Comparison of ENCODE assay signal across 20 cellular contexts in the genomic region with DNA sequence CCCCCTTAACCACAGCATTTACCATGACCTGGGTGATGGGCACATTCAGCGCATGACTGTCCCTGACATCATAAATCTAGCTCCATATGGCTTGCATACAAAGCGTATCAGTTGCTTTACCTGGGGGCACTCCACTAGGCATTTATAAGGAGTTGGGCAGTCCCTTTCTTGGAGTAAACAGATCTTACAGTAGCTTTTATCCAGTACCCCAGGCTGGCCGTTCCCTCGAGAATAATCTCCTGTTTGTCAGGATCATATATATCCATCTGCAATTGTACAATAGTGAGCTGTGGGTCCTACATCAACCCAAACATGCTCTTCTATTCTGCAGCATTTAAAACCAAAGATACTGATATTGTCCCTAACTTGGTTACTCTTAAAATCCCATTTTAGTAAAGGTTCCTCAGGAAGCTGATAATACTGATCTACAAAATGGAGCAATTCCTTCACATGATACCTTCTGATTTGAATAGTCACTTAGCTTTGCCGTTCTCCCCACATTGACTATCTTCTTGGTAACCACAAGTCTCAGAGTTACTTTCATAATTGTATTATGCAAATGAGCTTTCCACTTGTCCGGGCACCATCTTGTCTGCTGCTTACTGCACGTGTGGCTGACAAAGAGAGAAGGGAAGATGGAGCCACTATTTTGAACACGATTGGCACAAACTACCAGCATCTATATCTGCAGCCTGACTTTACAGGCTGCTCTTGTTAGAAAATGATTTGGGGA.
DNase-seq lines count a peak whose midpoint lies in the region; ATAC-seq and TF ChIP-seq lines count a peak whose summit lies in the region.
"Had no signal": no experiment of that assay in that cellular context is flagged by ENCODE, and none has a peak within 500 bp of the region (broad histone marks: within the 10 kb centered on the region; RNA-seq: fewer than 3 reads in every experiment).

No MANE protein-coding gene starts in this region.

- POLR2A ChIA-PET in RWPE1 (lab: Yijun Ruan, JAX; ENCODE audit: low non-redundant PET): no interaction called here
- POLR2A ChIA-PET in CD8-positive, alpha-beta memory T cell (lab: Charles Lee): no interaction called here

- no peak overlapping the region for H4K91ac ChIP-seq in neuronal stem cell (ENCODE audit: low read depth, low read length, poor library complexity)

- H3K27ac ChIP-seq in neuronal stem cell (replicated peaks; ENCODE audit: low read length) (no peak overlapping the region), RWPE1 (no peak overlapping the region)
- no peak overlapping the region for H3K27ac ChIP-seq in CD8-positive, alpha-beta memory T cell (ENCODE audit: low read depth, low read length)
- H3K27ac ChIP-seq: neutrophil, suprapubic skin had no signal

- no peak overlapping the region for H3K4me3 ChIP-seq in neuronal stem cell (ENCODE audit: low read length in 2 of 2)
- no peak overlapping the region for H3K4me3 ChIP-seq in CD8-positive, alpha-beta memory T cell (ENCODE audit: low read length)
- H3K4me3 ChIP-seq: suprapubic skin had no signal

- no peak overlapping the region for H2BK120ac ChIP-seq in neuronal stem cell (ENCODE audit: low read depth, low read length)

- H3K36me3 Mint-ChIP-seq in stimulated activated effector memory CD8-positive, alpha-beta T cell treated with anti-CD3 and anti-CD28 coated beads, Interleukin-12 subunit alpha, Interleukin-12 subunit beta, amount 100 ng/mL, for 72 hours: no peaks in the 10 kb centered on the region
- H3K36me3 Mint-ChIP-seq in CD8-positive, alpha-beta memory T cell: no peaks in the 10 kb centered on the region
- H3K36me3 Mint-ChIP-seq: CD14-positive monocyte had no signal

- no peak overlapping the region for H3K9ac ChIP-seq in neuronal stem cell (ENCODE audit: low read depth, low read length, poor library complexity)

- no peak for TF ChIP-seq CTCF in RWPE1 (conservative IDR thresholded peaks at IDR 0.05; ENCODE audit: low read depth)

- H3K36me3 ChIP-seq in neuronal stem cell (replicated peaks in 1 of 2; ENCODE audit: control insufficient read depth in 2 of 2, insufficient read depth in 2 of 2, low read length in 2 of 2): no peaks in the 10 kb centered on the region
- H3K36me3 ChIP-seq in CD8-positive, alpha-beta memory T cell (ENCODE audit: insufficient read depth, low read length): no peaks in the 10 kb centered on the region
- H3K36me3 ChIP-seq: neutrophil, suprapubic skin had no signal

- H3K27ac Mint-ChIP-seq in stimulated activated effector memory CD8-positive, alpha-beta T cell treated with anti-CD3 and anti-CD28 coated beads, Interleukin-12 subunit alpha, Interleukin-12 subunit beta, amount 100 ng/mL, for 72 hours: no peak overlapping the region
- no peak overlapping the region for H3K27ac Mint-ChIP-seq in CD8-positive, alpha-beta memory T cell
- H3K27ac Mint-ChIP-seq: effector memory CD8-positive, alpha-beta T cell; T-helper 1 cell treated with Interleukin-12 subunit alpha and Interleukin-12 subunit beta and Interleukin-4 antibody, amounts not matched to agents 30 μg/mL and 1 μg/mL, for 36 hours had no signal

- no peak overlapping the region for H2BK15ac ChIP-seq in neuronal stem cell (ENCODE audit: low read length)

- no peaks in the 10 kb centered on the region for H3K4me1 ChIP-seq in neuronal stem cell (ENCODE audit: control insufficient read depth in 2 of 2, insufficient read depth in 1 of 2, low read depth in 1 of 2, low read length in 2 of 2)
- no peaks in the 10 kb centered on the region for H3K4me1 ChIP-seq in CD8-positive, alpha-beta memory T cell (ENCODE audit: insufficient read depth, low read length)
- H3K4me1 ChIP-seq: suprapubic skin had no signal

- no peak overlapping the region for H4K8ac ChIP-seq in neuronal stem cell (ENCODE audit: low read depth, low read length)

- no CpG with 5 or more reads among the region's 8 CpGs for WGBS in neuronal stem cell (ENCODE audit: extremely low coverage in 2 of 2, insufficient read length in 2 of 2, insufficient replicate concordance in 1 of 2), 2 donors

- no peaks in the 10 kb centered on the region for H3K4me1 Mint-ChIP-seq in stimulated activated effector memory CD8-positive, alpha-beta T cell treated with anti-CD3 and anti-CD28 coated beads, Interleukin-12 subunit alpha, Interleukin-12 subunit beta, amount 100 ng/mL, for 72 hours
- H3K4me1 Mint-ChIP-seq in CD8-positive, alpha-beta memory T cell: no peaks in the 10 kb centered on the region
- H3K4me1 Mint-ChIP-seq: CD14-positive monocyte had no signal

- H3K9me3 ChIP-seq in neuronal stem cell (replicated peaks in 1 of 2; ENCODE audit: control insufficient read depth in 2 of 2, insufficient read depth in 1 of 2, low read depth in 1 of 2, low read length in 2 of 2): no peaks in the 10 kb centered on the region
- H3K9me3 ChIP-seq in CD8-positive, alpha-beta memory T cell (ENCODE audit: low read length): no peaks in the 10 kb centered on the region
- H3K9me3 ChIP-seq: neutrophil, suprapubic skin had no signal

- H3K79me1 ChIP-seq in neuronal stem cell (ENCODE audit: low read depth, low read length): no peaks in the 10 kb centered on the region

- peaks cover 2% of the 10 kb centered on the region for H3K9me3 Mint-ChIP-seq in stimulated activated effector memory CD8-positive, alpha-beta T cell treated with anti-CD3 and anti-CD28 coated beads, Interleukin-12 subunit alpha, Interleukin-12 subunit beta, amount 100 ng/mL, for 72 hours
- no peaks in the 10 kb centered on the region for H3K9me3 Mint-ChIP-seq in CD8-positive, alpha-beta memory T cell

- CTCF ChIA-PET in RWPE1 (lab: Yijun Ruan, JAX): interaction anchor here (0.6 kb wide), 2 partner anchors 50 to 752 kb away, joined by 3 to 5 read pairs; no protein-coding TSS in a partner anchor
- CTCF ChIA-PET in CD8-positive, alpha-beta memory T cell (lab: Charles Lee): no interaction called here

- H3K14ac ChIP-seq in neuronal stem cell (ENCODE audit: low read length): peak overlapping the region; percentile 31

- no peak overlapping the region for H2AFZ ChIP-seq in neuronal stem cell (ENCODE audit: low read length)

- no peak overlapping the region for H3K18ac ChIP-seq in neuronal stem cell (ENCODE audit: low read length)

- H3K4me3 Mint-ChIP-seq in stimulated activated effector memory CD8-positive, alpha-beta T cell treated with anti-CD3 and anti-CD28 coated beads, Interleukin-12 subunit alpha, Interleukin-12 subunit beta, amount 100 ng/mL, for 72 hours: no peak overlapping the region
- H3K4me3 Mint-ChIP-seq in CD8-positive, alpha-beta memory T cell: no peak overlapping the region
- H3K4me3 Mint-ChIP-seq: CD14-positive monocyte; effector memory CD8-positive, alpha-beta T cell; T-helper 1 cell treated with Interleukin-12 subunit alpha and Interleukin-12 subunit beta and Interleukin-4 antibody, amounts not matched to agents 30 μg/mL and 1 μg/mL, for 36 hours had no signal

- H3K4ac ChIP-seq in neuronal stem cell (ENCODE audit: low read length): no peak overlapping the region

- ATAC-seq in GM19023 (IDR thresholded peaks at IDR 0.05; ENCODE audit: unreplicated experiment) (peak; percentile 55), GM21717 (IDR thresholded peaks at IDR 0.05; ENCODE audit: unreplicated experiment) (peak; percentile 99), HG03175 (IDR thresholded peaks at IDR 0.05; ENCODE audit: unreplicated experiment) (peak; percentile 89)
- no peak for ATAC-seq in stimulated activated effector memory CD8-positive, alpha-beta T cell treated with anti-CD3 and anti-CD28 coated beads, Interleukin-12 subunit alpha, Interleukin-12 subunit beta, amount 100 ng/mL, for 72 hours
- ATAC-seq: effector memory CD8-positive, alpha-beta T cell had no signal

- no peak overlapping the region for H3K4me2 ChIP-seq in neuronal stem cell (ENCODE audit: insufficient read depth, low read length, poor library complexity, severe bottlenecking)

- H3K27me3 ChIP-seq in neuronal stem cell (ENCODE audit: control insufficient read depth in 3 of 3, insufficient read depth in 3 of 3, low read depth in 1 of 3, low read length in 3 of 3): no peaks in the 10 kb centered on the region
- no peaks in the 10 kb centered on the region for H3K27me3 ChIP-seq in CD8-positive, alpha-beta memory T cell (ENCODE audit: insufficient read depth, low read length, poor library complexity, severe bottlenecking)
- H3K27me3 ChIP-seq: neutrophil, suprapubic skin had no signal

- H3K27me3 Mint-ChIP-seq in CD8-positive, alpha-beta memory T cell: peaks cover 2 to 15% of the 10 kb centered on the region in 2 donors

- DNase-seq in neuronal stem cell (ENCODE audit: low spot score) (no peak), RWPE1 (ENCODE audit: low spot score) (no peak), inferior parietal cortex (ENCODE audit: extremely low spot score) (no peak)
- DNase-seq in stimulated activated effector memory CD8-positive, alpha-beta T cell treated with anti-CD3 and anti-CD28 coated beads, Interleukin-12 subunit alpha, Interleukin-12 subunit beta, amount 100 ng/mL, for 72 hours (ENCODE audit: low spot score in 2 of 2): no peak
- DNase-seq in CD8-positive, alpha-beta memory T cell: no peak
- DNase-seq: activated CD4-positive, alpha-beta T cell treated with anti-CD3 and anti-CD28 coated beads, Interleukin-2, amount 50 U/mL, for 1 hour; activated effector memory CD4-positive, alpha-beta T cell treated with anti-CD3 and anti-CD28 coated beads, Interleukin-2, amount 50 U/mL, for 16 hours; effector memory CD8-positive, alpha-beta T cell; foreskin fibroblast; mesendoderm; NCI-H1105 treated with DMSO at 0.1 percent for 48 hours; NCI-H446 treated with DMSO at 0.1 percent for 48 hours; small intestine had no signal

- H2AK5ac ChIP-seq in neuronal stem cell (ENCODE audit: low read depth, low read length): no peak overlapping the region

- no peak overlapping the region for H2BK5ac ChIP-seq in neuronal stem cell (ENCODE audit: low read length)

- H3K23ac ChIP-seq in neuronal stem cell (ENCODE audit: low read depth, low read length, poor library complexity): no peak overlapping the region

- H2BK12ac ChIP-seq in neuronal stem cell (ENCODE audit: low read length): no peak overlapping the region
